In genomic region chr22:36507518-36508010, GRCh38 we compare ENCODE assay signal across 8 cellular contexts. TPM values are rescaled to one million over a fixed set of nuclear protein-coding genes. Genes with fewer than 3 reads are reported as not detected.
A peak's percentile ranks its signal among the peaks of the same experiment; 100 is the strongest.
DNase-seq lines count a peak whose midpoint lies in the region; ATAC-seq, FAIRE-seq and TF ChIP-seq lines count a peak whose summit lies in the region.

No MANE protein-coding gene starts in this region.

- TF ChIP-seq CTCF in PC-3 (conservative IDR thresholded peaks at IDR 0.05; ENCODE audit: low read depth, low read length) (no peak), endodermal cell (conservative IDR thresholded peaks at IDR 0.05) (no peak), pancreas (IDR thresholded peaks at IDR 0.05) (no peak)

- peaks cover 18% of the 10 kb centered on the region for H3K36me3 ChIP-seq in CD8-positive, alpha-beta memory T cell (ENCODE audit: insufficient read depth, low read length)
- H3K36me3 ChIP-seq in PC-3 (ENCODE audit: low read depth, low read length) (peaks cover 18% of the 10 kb centered on the region), endodermal cell (ENCODE audit: control insufficient read depth, insufficient read depth, low read length) (peaks cover 29% of the 10 kb centered on the region), pancreas (peaks cover 0 to 25% (median 16%) of the 10 kb centered on the region in 3 donors)

- peaks cover 7 to 25% (median 9%) of the 10 kb centered on the region in 3 donors for H3K36me3 Mint-ChIP-seq in CD8-positive, alpha-beta memory T cell
- peaks cover 45% of the 10 kb centered on the region for H3K36me3 Mint-ChIP-seq in endodermal cell (ENCODE audit: low read depth)

- peak overlapping the region; percentile 34 for H3K27ac ChIP-seq in CD8-positive, alpha-beta memory T cell (ENCODE audit: low read depth, low read length)
- H3K27ac ChIP-seq in PC-3 (ENCODE audit: low read length) (no peak overlapping the region), endodermal cell (ENCODE audit: low read depth, low read length) (no peak overlapping the region), pancreas (peak overlapping the region; percentile 32 to 73 (median 67))

- WGBS in endodermal cell (ENCODE audit: insufficient coverage in 1 of 2, insufficient read length in 1 of 2), 2 experiments = 87 to 92% methylated on average over 5 to 6 of the region's 6 CpGs
- WGBS in pancreas, 2 donors = 86 to 88% methylated on average over 6 of the region's 6 CpGs

- peak overlapping the region; percentile 41 for H3K4me3 ChIP-seq in CD8-positive, alpha-beta memory T cell (ENCODE audit: low read length)
- H3K4me3 ChIP-seq in PC-3 (ENCODE audit: low read length) (no peak overlapping the region), endodermal cell (ENCODE audit: low read length) (peak overlapping the region; percentile 48), pancreas (peak overlapping the region in 3 of 4 donors; percentile 48 to 66 (median 56))

- FAIRE-seq in pancreas (lab: Jason Lieb, UNC) = no peak

- no peaks in the 10 kb centered on the region for H3K27me3 ChIP-seq in CD8-positive, alpha-beta memory T cell (ENCODE audit: insufficient read depth, low read length, poor library complexity, severe bottlenecking)
- no peaks in the 10 kb centered on the region for H3K27me3 ChIP-seq in PC-3 (ENCODE audit: low read length)
- no peaks in the 10 kb centered on the region for H3K27me3 ChIP-seq in endodermal cell (ENCODE audit: control insufficient read depth, insufficient read depth, low read length, poor library complexity, severe bottlenecking)
- no peaks in the 10 kb centered on the region for H3K27me3 ChIP-seq in pancreas

- no peaks in the 10 kb centered on the region for H3K79me2 ChIP-seq in PC-3 (ENCODE audit: low read length)

- intact Hi-C loops in PC-3 (cut with micrococcal nuclease) = no loop called here
- intact Hi-C loops in pancreas (cut with DNase I) = no loop called here

- POLR2A ChIA-PET in CD8-positive, alpha-beta memory T cell (lab: Charles Lee) = interaction anchor here (0.5 to 1.2 kb wide), 4 partner anchors 26 to 379 kb away, joined by 3 to 11 read pairs (median 3); partner anchors contain the start of gene TXN2
- POLR2A ChIA-PET in PC-3 (lab: Charles Lee; ENCODE audit: unreplicated experiment) = no interaction called here

- peak overlapping the region; percentile 1; the same call in 1 of the 2 replicates for H3K4me2 ChIP-seq in PC-3 (ENCODE audit: low read length)

- peaks cover 3% of the 10 kb centered on the region for H3F3A ChIP-seq in PC-3 (ENCODE audit: low read length, unreplicated experiment)

- H4K20me1 ChIP-seq in PC-3 (ENCODE audit: low read length) = 0 out of 2 replicates have a peak, but pooled peaks cover 5% of the 10 kb centered on the region

- TSS peak; percentile 41 for BruUV-seq in PC-3 (replicated peaks; lab: Mats Ljungman, UMichigan)

- H2AFZ ChIP-seq in PC-3 (ENCODE audit: low read length) = peak overlapping the region; percentile 61; the same call in 1 of the 2 replicates

- peaks cover 9 to 29% (median 11%) of the 10 kb centered on the region in 3 donors for H3K4me1 Mint-ChIP-seq in CD8-positive, alpha-beta memory T cell
- H3K4me1 Mint-ChIP-seq in endodermal cell = peaks cover 8% of the 10 kb centered on the region

- peak overlapping the region in 5 of 8 donors; percentile 16 to 88 (median 78) for H3K27ac Mint-ChIP-seq in CD8-positive, alpha-beta memory T cell
- peak overlapping the region; percentile 16 for H3K27ac Mint-ChIP-seq in endodermal cell

- no peaks in the 10 kb centered on the region for H3K9me2 ChIP-seq in PC-3 (replicated peaks; ENCODE audit: low read length)

- CTCF ChIA-PET in CD8-positive, alpha-beta memory T cell (lab: Charles Lee) = interaction anchor here (1.8 kb wide), 1 partner anchor 15 kb away, joined by 6 read pairs; no protein-coding TSS in a partner anchor
- CTCF ChIA-PET in PC-3 (lab: Charles Lee) = no interaction called here

- no peak for DNase-seq in CD8-positive, alpha-beta memory T cell
- DNase-seq in PC-3 (no peak), endodermal cell (no peak), pancreas (no peak), dermis blood vessel endothelial cell (no peak)
- no peak for DNase-seq in stimulated activated CD4-positive, alpha-beta T cell treated with anti-CD3 and anti-CD28 coated beads, Interleukin-4, amount 100 ng/mL, for 24 hours
- DNase-seq in stimulated activated CD4-positive, alpha-beta T cell treated with anti-CD3 and anti-CD28 coated beads, Interleukin-2, amount 100 ng/mL, for 48 hours = no peak

- no peaks in the 10 kb centered on the region for H3K9me3 Mint-ChIP-seq in CD8-positive, alpha-beta memory T cell
- peaks cover 6% of the 10 kb centered on the region for H3K9me3 Mint-ChIP-seq in endodermal cell

- ATAC-seq in PC-3 (no peak), pancreas (no peak), GM18907 (IDR thresholded peaks at IDR 0.05; ENCODE audit: unreplicated experiment) (no peak)

- H3K27me3 Mint-ChIP-seq in CD8-positive, alpha-beta memory T cell = no peaks in the 10 kb centered on the region
- peaks cover 6% of the 10 kb centered on the region for H3K27me3 Mint-ChIP-seq in endodermal cell (ENCODE audit: insufficient read depth)

- peak overlapping the region in 6 of 7 donors; percentile 10 to 75 (median 65) for H3K4me3 Mint-ChIP-seq in CD8-positive, alpha-beta memory T cell
- H3K4me3 Mint-ChIP-seq in endodermal cell = peak overlapping the region; percentile 42

- H3K4me1 ChIP-seq in CD8-positive, alpha-beta memory T cell (ENCODE audit: insufficient read depth, low read length) = peaks cover 10% of the 10 kb centered on the region
- H3K4me1 ChIP-seq in PC-3 (ENCODE audit: insufficient read depth, low read length) (peaks cover 9% of the 10 kb centered on the region; the same call in 1 of the 2 replicates), endodermal cell (ENCODE audit: control insufficient read depth, insufficient read depth, low read length) (peaks cover 5% of the 10 kb centered on the region), pancreas (peaks cover 0 to 7% (median 5%) of the 10 kb centered on the region in 3 donors)

- H3K9ac ChIP-seq in PC-3 (ENCODE audit: low read length) (no peak overlapping the region), endodermal cell (ENCODE audit: extremely low read depth, low read length, poor library complexity, severe bottlenecking) (no peak overlapping the region)

- no peaks in the 10 kb centered on the region for H3K9me3 ChIP-seq in CD8-positive, alpha-beta memory T cell (ENCODE audit: low read length)
- H3K9me3 ChIP-seq in PC-3 (ENCODE audit: low read length) (no peaks in the 10 kb centered on the region), endodermal cell (ENCODE audit: control insufficient read depth, low read length) (no peaks in the 10 kb centered on the region), pancreas (no peaks in the 10 kb centered on the region)

RNA-seq across cellular contexts. Expression of gene FOXRED2, which starts 0.7 kb away (rescaled TPM):
- 10 to 100 TPM; 23.7 to 27.6 TPM for total RNA-seq in CD8-positive, alpha-beta memory T cell
- 1.8 TPM for polyA plus RNA-seq in CD8-positive, alpha-beta memory T cell
- total RNA-seq in PC-3 (2014; rRNA removed) (5.5 and 6.5 TPM in 2 replicates), endodermal cell (10 to 100 TPM; 28.3 to 33.3 TPM), pancreas (1 to 10 TPM; 3.9 to 6.0 (median 5.3) TPM), dermis blood vessel endothelial cell (8.7 and 11.5 TPM in 2 replicates)
- polyA plus RNA-seq in endodermal cell (2013, experiment 1 of 2) = 18.0 TPM
- polyA plus RNA-seq in endodermal cell (2013, experiment 2 of 2) = 17.1 TPM
- polyA plus RNA-seq in pancreas = 1 to 10 TPM; 2.0 to 3.5 TPM

RNA-seq across cellular contexts. Expression of gene EIF3D, which starts 21.4 kb away (rescaled TPM):
- total RNA-seq in CD8-positive, alpha-beta memory T cell = 100 to 1,000 TPM; 333 to 341 TPM
- 140 TPM for polyA plus RNA-seq in CD8-positive, alpha-beta memory T cell
- 210 and 247 TPM in 2 replicates for total RNA-seq in PC-3 (2014; rRNA removed)
- 100 to 1,000 TPM; 157 to 196 TPM for total RNA-seq in endodermal cell
- 158 TPM for polyA plus RNA-seq in endodermal cell (2013, experiment 1 of 2)
- polyA plus RNA-seq in endodermal cell (2013, experiment 2 of 2) = 164 TPM
- total RNA-seq in pancreas = 100 to 1,000 TPM; 106 to 182 (median 134) TPM
- 100 to 1,000 TPM; 130 to 148 TPM for polyA plus RNA-seq in pancreas
- 462 and 522 TPM in 2 replicates for total RNA-seq in dermis blood vessel endothelial cell

RNA-seq across cellular contexts. Expression of gene TXN2, which starts 26.1 kb away (rescaled TPM):
- total RNA-seq in CD8-positive, alpha-beta memory T cell = 100 to 1,000 TPM; 122 to 126 TPM
- polyA plus RNA-seq in CD8-positive, alpha-beta memory T cell = 127 TPM
- total RNA-seq in PC-3 (2014; rRNA removed) (49.6 and 52.5 TPM in 2 replicates), endodermal cell (10 to 100 TPM; 52.9 to 53.9 TPM), pancreas (10 to 100 TPM; 20.4 to 33.6 (median 30.5) TPM), dermis blood vessel endothelial cell (22.0 and 30.3 TPM in 2 replicates)
- polyA plus RNA-seq in endodermal cell (2013, experiment 1 of 2) = 69.6 TPM
- polyA plus RNA-seq in endodermal cell (2013, experiment 2 of 2) = 65.8 TPM
- polyA plus RNA-seq in pancreas = 10 to 100 TPM; 43.1 to 49.5 TPM

Comparison
In these comparisons a context has a peak if more than half of its experiments do, and no peak if none do; other contexts are left out.
1. H3K27ac ChIP-seq: peak in CD8-positive, alpha-beta memory T cell (single experiment) and pancreas (4 of 4); none in PC-3 (single experiment) and endodermal cell (single experiment).